In genomic region chr19:57410748-57411671, GRCh38 we compare ENCODE assay signal across 8 cellular contexts. TPM values are rescaled to one million over a fixed set of nuclear protein-coding genes. Genes with fewer than 3 reads are reported as not detected.
A peak's percentile ranks its signal among the peaks of the same experiment; 100 is the strongest.
DNase-seq lines count a peak whose midpoint lies in the region; ATAC-seq and TF ChIP-seq lines count a peak whose summit lies in the region.

TSS of gene ZNF17 (plus strand) at chr19:57411161. CDS start at chr19:57413616, 2,455 bp downstream.

- no peaks in the 10 kb centered on the region for H3K27me3 ChIP-seq in SK-N-SH (ENCODE audit: insufficient read depth)
- H3K27me3 ChIP-seq in suprapubic skin, result no peaks in the 10 kb centered on the region

- no peak for TF ChIP-seq POLR2A in suprapubic skin (IDR thresholded peaks at IDR 0.05)

- DNase-seq in NCI-H1092 (lab: John Stamatoyannopoulos, UW) (peak; percentile 81), SK-N-SH (peak; percentile 93), glomerular endothelial cell (ENCODE audit: extremely low read depth, low read depth, low spot score) (peak; percentile 70), occipital lobe (lab: John Stamatoyannopoulos, UW) (peak; percentile 87), suprapubic skin (ENCODE audit: low spot score in 2 of 2) (peak; percentile 95 to 97)
- peak; percentile 94 for DNase-seq in activated naive CD4-positive, alpha-beta T cell treated with anti-CD3 and anti-CD28 coated beads, Interleukin-2, amount 50 U/mL, for 16 hours

- TF ChIP-seq RAD21 in SK-N-SH (IDR thresholded peaks at IDR 0.05; ENCODE audit: low read length), result no peak

- H3K9me3 ChIP-seq in SK-N-SH, result no peaks in the 10 kb centered on the region
- no peaks in the 10 kb centered on the region for H3K9me3 ChIP-seq in suprapubic skin

- no peaks in the 10 kb centered on the region for H3F3A ChIP-seq in SK-N-SH (replicated peaks; ENCODE audit: insufficient read depth)

- H3K27ac ChIP-seq in SK-N-SH (ENCODE audit: low read depth in 2 of 2, low read length in 1 of 2) (peak within 1 kb of the TSS in 1 of 2 experiments; percentile 51; a peak in 2 of 4 replicates), suprapubic skin (peak within 1 kb of the TSS; percentile 69)

- H3K4me3 ChIP-seq in GM08714 (ENCODE audit: low read length), result peak within 1 kb of the TSS; percentile 83
- H3K4me3 ChIP-seq in SK-N-SH (ENCODE audit: low read depth in 2 of 2, low read length in 1 of 2), result peak within 1 kb of the TSS; percentile 73 to 91
- H3K4me3 ChIP-seq in suprapubic skin, result peak within 1 kb of the TSS; percentile 94

- H2AFZ ChIP-seq in SK-N-SH (ENCODE audit: low read depth), result peak within 1 kb of the TSS; percentile 74

- TF ChIP-seq EP300 in SK-N-SH (IDR thresholded peaks at IDR 0.05; ENCODE audit: borderline replicate concordance in 1 of 2, low read depth in 1 of 2, low read length in 1 of 2), result no peak
- no peak for TF ChIP-seq EP300 in suprapubic skin (IDR thresholded peaks at IDR 0.05)

- WGBS in SK-N-SH (ENCODE audit: low lambda C conversion rate), result 4% methylated on average over 40 of the region's 59 CpGs
- 4% methylated on average over 41 of the region's 59 CpGs for WGBS in suprapubic skin

- peaks cover 6 to 11% of the 10 kb centered on the region in 2 experiments for H3K36me3 ChIP-seq in SK-N-SH (replicated peaks in 1 of 2; ENCODE audit: control insufficient read depth in 1 of 2, insufficient read depth in 2 of 2, low read length in 1 of 2)
- H3K36me3 ChIP-seq in suprapubic skin, result peaks cover 22% of the 10 kb centered on the region

- peaks cover 40% of the 10 kb centered on the region for H3K79me2 ChIP-seq in SK-N-SH (ENCODE audit: insufficient read depth)

- H4K20me1 ChIP-seq in SK-N-SH (ENCODE audit: insufficient read depth), result no peaks in the 10 kb centered on the region

- CTCF ChIA-PET in SK-N-SH (lab: Yijun Ruan, JAX), result interaction anchor here (1.0 to 1.2 kb wide), 2 partner anchors 60 to 744 kb away, joined by 3 read pairs; no protein-coding TSS in a partner anchor

- POLR2A ChIA-PET in SK-N-SH (lab: Yijun Ruan, JAX), result interaction anchor here (0.6 kb wide), 1 partner anchor 26 kb away, joined by 3 read pairs; no protein-coding TSS in a partner anchor

- H3K9me2 ChIP-seq in SK-N-SH, result no peaks in the 10 kb centered on the region

- peak within 1 kb of the TSS; percentile 98 for H3K4me2 ChIP-seq in SK-N-SH

- TF ChIP-seq CTCF in SK-N-SH (IDR thresholded peaks at IDR 0.05) (no peak), suprapubic skin (IDR thresholded peaks at IDR 0.05) (no peak)

- peaks cover 0 to 14% of the 10 kb centered on the region in 2 experiments; a peak in 1 of 4 replicates for H3K4me1 ChIP-seq in SK-N-SH (ENCODE audit: control insufficient read depth in 1 of 2, insufficient read depth in 2 of 2, low read depth in 1 of 2, low read length in 1 of 2)
- peaks cover 17% of the 10 kb centered on the region for H3K4me1 ChIP-seq in suprapubic skin

- peak; percentile 98 for ATAC-seq in HG02588 (IDR thresholded peaks at IDR 0.05; ENCODE audit: unreplicated experiment)

- H3K9ac ChIP-seq in SK-N-SH, result peak within 1 kb of the TSS; percentile 75

TF ChIP-seq in SK-N-SH, 30 proteins besides CTCF, POLR2A, EP300 and RAD21 (continues in another document):
- TF ChIP-seq PBX3 (IDR thresholded peaks at IDR 0.05) (peak; percentile 99), MEF2A (IDR thresholded peaks at IDR 0.05; ENCODE audit: borderline replicate concordance, low read depth) (no peak), SIN3A (IDR thresholded peaks at IDR 0.05; ENCODE audit: borderline replicate concordance, low read depth, low read length) (no peak), JUND (IDR thresholded peaks at IDR 0.05) (no peak), CHD2 (IDR thresholded peaks at IDR 0.05; ENCODE audit: low read length, partially characterized antibody) (peak; percentile 93), POLR2AphosphoS5 (IDR thresholded peaks at IDR 0.05; ENCODE audit: low read depth, low read length) (no peak; the same call in 1 of the 2 replicates), NFIC (IDR thresholded peaks at IDR 0.05; ENCODE audit: borderline replicate concordance) (no peak), SMC3 (IDR thresholded peaks at IDR 0.05; ENCODE audit: low read depth, low read length) (no peak), GABPA (IDR thresholded peaks at IDR 0.05; ENCODE audit: low read depth) (peak; percentile 94), MXI1 (IDR thresholded peaks at IDR 0.05; ENCODE audit: low read depth, low read length) (peak; percentile 84), REST (IDR thresholded peaks at IDR 0.05; ENCODE audit: low read depth, low read length) (no peak), FOSL2 (IDR thresholded peaks at IDR 0.05; ENCODE audit: borderline replicate concordance, low read depth) (no peak), YY1 (IDR thresholded peaks at IDR 0.05; ENCODE audit: low read depth) (peak; percentile 96), TCF12 (IDR thresholded peaks at IDR 0.05) (no peak), ZBTB33 (IDR thresholded peaks at IDR 0.05; ENCODE audit: borderline replicate concordance, low read depth) (peak; percentile 64; the same call in 1 of the 2 replicates), MAX (IDR thresholded peaks at IDR 0.05; ENCODE audit: low read depth) (0 out of 2 replicates have a peak, but pooled peaks have one; percentile 17), GATA2 (CRISPR knock-in tag; IDR thresholded peaks at IDR 0.05) (no peak), USF1 (IDR thresholded peaks at IDR 0.05; ENCODE audit: borderline replicate concordance, low read depth) (peak; percentile 26; the same call in 1 of the 2 replicates)

RNA-seq across cellular contexts. Expression of gene ZNF17, which starts in this region (rescaled TPM):
- polyA plus RNA-seq in SK-N-SH (2012; rRNA removed), result 3.9 and 5.0 TPM in 2 replicates
- polyA plus RNA-seq in SK-N-SH (2012; cell fraction: cytosol; rRNA removed), result 3.5 and 4.4 TPM in 2 replicates
- 6.1 and 8.6 TPM in 2 replicates for polyA plus RNA-seq in SK-N-SH (2012; cell fraction: nucleus; rRNA removed)
- total RNA-seq in glomerular endothelial cell (3.0 and 5.1 TPM in 2 replicates), occipital lobe (31.7 TPM), suprapubic skin (10 to 100 TPM; 10.2 to 23.8 (median 15.2) TPM)
